1 cellular context compared by ENCODE assay signal in genomic region chr22:37563153-37564081, GRCh38.
TF ChIP-seq lines count a peak whose summit lies in the region.

No MANE protein-coding gene starts in this region.

TF ChIP-seq in HepG2, 621 proteins besides CTCF, POLR2A, EP300 and RAD21 (continues in another document):
- TF ChIP-seq AKAP8 (CRISPR knock-in tag; IDR thresholded peaks at IDR 0.05) (no peak; the same call in 1 of the 2 replicates), ZNF530 (CRISPR knock-in tag; IDR thresholded peaks at IDR 0.05; ENCODE audit: low read depth) (no peak), ZNF224 (CRISPR knock-in tag; IDR thresholded peaks at IDR 0.05) (no peak), TFDP2 (CRISPR knock-in tag; IDR thresholded peaks at IDR 0.05) (peak; percentile 34; the same call in 1 of the 2 replicates), SMAD9 (CRISPR knock-in tag; IDR thresholded peaks at IDR 0.05) (no peak), ZNF589 (CRISPR knock-in tag; conservative IDR thresholded peaks at IDR 0.05) (no peak), NFE2 (CRISPR knock-in tag; IDR thresholded peaks at IDR 0.05) (no peak), ZNF557 (CRISPR knock-in tag; IDR thresholded peaks at IDR 0.05) (no peak), MYPOP (CRISPR knock-in tag; IDR thresholded peaks at IDR 0.05) (0 out of 2 replicates have a peak, but pooled peaks have one; percentile 20), PRMT3 (CRISPR knock-in tag; IDR thresholded peaks at IDR 0.05; ENCODE audit: borderline replicate concordance, low read depth) (no peak), LCORL (IDR thresholded peaks at IDR 0.05) (no peak), LCORL (CRISPR knock-in tag; IDR thresholded peaks at IDR 0.05) (peak; percentile 65; the same call in 1 of the 2 replicates), ZNF879 (CRISPR knock-in tag; IDR thresholded peaks at IDR 0.05) (no peak), ZNF558 (CRISPR knock-in tag; IDR thresholded peaks at IDR 0.05; ENCODE audit: borderline replicate concordance) (no peak), SRSF9 (IDR thresholded peaks at IDR 0.05; ENCODE audit: borderline replicate concordance, insufficient read depth, low read depth, low read length, poor library complexity, severe bottlenecking) (no peak), ZNF7 (CRISPR knock-in tag; IDR thresholded peaks at IDR 0.05) (no peak), ZNF460 (CRISPR knock-in tag; IDR thresholded peaks at IDR 0.05; ENCODE audit: borderline replicate concordance) (no peak), PPARG (CRISPR knock-in tag; conservative IDR thresholded peaks at IDR 0.05) (0 out of 2 replicates have a peak, but pooled peaks have one; percentile 23), ZMYM4 (CRISPR knock-in tag; IDR thresholded peaks at IDR 0.05) (no peak), SETDB1 (CRISPR knock-in tag; IDR thresholded peaks at IDR 0.05; ENCODE audit: borderline replicate concordance) (no peak), ZSCAN25 (CRISPR knock-in tag; IDR thresholded peaks at IDR 0.05) (peak; percentile 66; the same call in 1 of the 2 replicates), CREB3 (CRISPR knock-in tag; IDR thresholded peaks at IDR 0.05) (no peak), PLSCR1 (CRISPR knock-in tag; IDR thresholded peaks at IDR 0.05; ENCODE audit: borderline replicate concordance) (no peak), CREM (IDR thresholded peaks at IDR 0.05) (peak; percentile 74), CREM (CRISPR knock-in tag; IDR thresholded peaks at IDR 0.05) (no peak), ZNF484 (CRISPR knock-in tag; IDR thresholded peaks at IDR 0.05; ENCODE audit: borderline replicate concordance, low read depth) (no peak), ZNF251 (CRISPR knock-in tag; IDR thresholded peaks at IDR 0.05) (no peak), DPF2 (CRISPR knock-in tag; IDR thresholded peaks at IDR 0.05; ENCODE audit: borderline replicate concordance, low read depth) (0 out of 2 replicates have a peak, but pooled peaks have one; percentile 43), SMAD3 (CRISPR knock-in tag; IDR thresholded peaks at IDR 0.05) (peak; percentile 11; the same call in 1 of the 2 replicates), ARID2 (CRISPR knock-in tag; IDR thresholded peaks at IDR 0.05; ENCODE audit: borderline replicate concordance) (no peak), ZBTB20 (CRISPR knock-in tag; IDR thresholded peaks at IDR 0.05; ENCODE audit: borderline replicate concordance, low read depth) (0 out of 2 replicates have a peak, but pooled peaks have one; percentile 35), ZNF678 (CRISPR knock-in tag; IDR thresholded peaks at IDR 0.05) (no peak), ZFP91 (CRISPR knock-in tag; IDR thresholded peaks at IDR 0.05; ENCODE audit: borderline replicate concordance) (peak; percentile 25; the same call in 1 of the 2 replicates), ETV6 (CRISPR knock-in tag; conservative IDR thresholded peaks at IDR 0.05) (no peak), ZNF770 (CRISPR knock-in tag; IDR thresholded peaks at IDR 0.05) (peak; percentile 77), ZNF777 (CRISPR knock-in tag; IDR thresholded peaks at IDR 0.05) (no peak), NR0B2 (CRISPR knock-in tag; IDR thresholded peaks at IDR 0.05) (no peak), ZSCAN22 (CRISPR knock-in tag; IDR thresholded peaks at IDR 0.05) (no peak), ZNF644 (CRISPR knock-in tag; IDR thresholded peaks at IDR 0.05; ENCODE audit: low read depth) (0 out of 2 replicates have a peak, but pooled peaks have one; percentile 18)
- TF ChIP-seq, protein P1, sequence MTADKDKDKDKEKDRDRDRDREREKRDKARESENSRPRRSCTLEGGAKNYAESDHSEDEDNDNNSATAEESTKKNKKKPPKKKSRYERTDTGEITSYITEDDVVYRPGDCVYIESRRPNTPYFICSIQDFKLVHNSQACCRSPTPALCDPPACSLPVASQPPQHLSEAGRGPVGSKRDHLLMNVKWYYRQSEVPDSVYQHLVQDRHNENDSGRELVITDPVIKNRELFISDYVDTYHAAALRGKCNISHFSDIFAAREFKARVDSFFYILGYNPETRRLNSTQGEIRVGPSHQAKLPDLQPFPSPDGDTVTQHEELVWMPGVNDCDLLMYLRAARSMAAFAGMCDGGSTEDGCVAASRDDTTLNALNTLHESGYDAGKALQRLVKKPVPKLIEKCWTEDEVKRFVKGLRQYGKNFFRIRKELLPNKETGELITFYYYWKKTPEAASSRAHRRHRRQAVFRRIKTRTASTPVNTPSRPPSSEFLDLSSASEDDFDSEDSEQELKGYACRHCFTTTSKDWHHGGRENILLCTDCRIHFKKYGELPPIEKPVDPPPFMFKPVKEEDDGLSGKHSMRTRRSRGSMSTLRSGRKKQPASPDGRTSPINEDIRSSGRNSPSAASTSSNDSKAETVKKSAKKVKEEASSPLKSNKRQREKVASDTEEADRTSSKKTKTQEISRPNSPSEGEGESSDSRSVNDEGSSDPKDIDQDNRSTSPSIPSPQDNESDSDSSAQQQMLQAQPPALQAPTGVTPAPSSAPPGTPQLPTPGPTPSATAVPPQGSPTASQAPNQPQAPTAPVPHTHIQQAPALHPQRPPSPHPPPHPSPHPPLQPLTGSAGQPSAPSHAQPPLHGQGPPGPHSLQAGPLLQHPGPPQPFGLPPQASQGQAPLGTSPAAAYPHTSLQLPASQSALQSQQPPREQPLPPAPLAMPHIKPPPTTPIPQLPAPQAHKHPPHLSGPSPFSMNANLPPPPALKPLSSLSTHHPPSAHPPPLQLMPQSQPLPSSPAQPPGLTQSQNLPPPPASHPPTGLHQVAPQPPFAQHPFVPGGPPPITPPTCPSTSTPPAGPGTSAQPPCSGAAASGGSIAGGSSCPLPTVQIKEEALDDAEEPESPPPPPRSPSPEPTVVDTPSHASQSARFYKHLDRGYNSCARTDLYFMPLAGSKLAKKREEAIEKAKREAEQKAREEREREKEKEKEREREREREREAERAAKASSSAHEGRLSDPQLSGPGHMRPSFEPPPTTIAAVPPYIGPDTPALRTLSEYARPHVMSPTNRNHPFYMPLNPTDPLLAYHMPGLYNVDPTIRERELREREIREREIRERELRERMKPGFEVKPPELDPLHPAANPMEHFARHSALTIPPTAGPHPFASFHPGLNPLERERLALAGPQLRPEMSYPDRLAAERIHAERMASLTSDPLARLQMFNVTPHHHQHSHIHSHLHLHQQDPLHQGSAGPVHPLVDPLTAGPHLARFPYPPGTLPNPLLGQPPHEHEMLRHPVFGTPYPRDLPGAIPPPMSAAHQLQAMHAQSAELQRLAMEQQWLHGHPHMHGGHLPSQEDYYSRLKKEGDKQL (CRISPR knock-in tag; IDR thresholded peaks at IDR 0.05; ENCODE audit: low read depth): no peak
- TF ChIP-seq, protein P2, sequence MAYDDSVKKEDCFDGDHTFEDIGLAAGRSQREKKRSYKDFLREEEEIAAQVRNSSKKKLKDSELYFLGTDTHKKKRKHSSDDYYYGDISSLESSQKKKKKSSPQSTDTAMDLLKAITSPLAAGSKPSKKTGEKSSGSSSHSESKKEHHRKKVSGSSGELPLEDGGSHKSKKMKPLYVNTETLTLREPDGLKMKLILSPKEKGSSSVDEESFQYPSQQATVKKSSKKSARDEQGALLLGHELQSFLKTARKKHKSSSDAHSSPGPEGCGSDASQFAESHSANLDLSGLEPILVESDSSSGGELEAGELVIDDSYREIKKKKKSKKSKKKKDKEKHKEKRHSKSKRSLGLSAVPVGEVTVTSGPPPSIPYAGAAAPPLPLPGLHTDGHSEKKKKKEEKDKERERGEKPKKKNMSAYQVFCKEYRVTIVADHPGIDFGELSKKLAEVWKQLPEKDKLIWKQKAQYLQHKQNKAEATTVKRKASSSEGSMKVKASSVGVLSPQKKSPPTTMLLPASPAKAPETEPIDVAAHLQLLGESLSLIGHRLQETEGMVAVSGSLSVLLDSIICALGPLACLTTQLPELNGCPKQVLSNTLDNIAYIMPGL (CRISPR knock-in tag; IDR thresholded peaks at IDR 0.05; ENCODE audit: borderline replicate concordance in 1 of 2, low read depth in 1 of 2): peak in 1 of 2 experiments; percentile 32; a peak in 2 of 4 replicates
- TF ChIP-seq, protein P3, sequence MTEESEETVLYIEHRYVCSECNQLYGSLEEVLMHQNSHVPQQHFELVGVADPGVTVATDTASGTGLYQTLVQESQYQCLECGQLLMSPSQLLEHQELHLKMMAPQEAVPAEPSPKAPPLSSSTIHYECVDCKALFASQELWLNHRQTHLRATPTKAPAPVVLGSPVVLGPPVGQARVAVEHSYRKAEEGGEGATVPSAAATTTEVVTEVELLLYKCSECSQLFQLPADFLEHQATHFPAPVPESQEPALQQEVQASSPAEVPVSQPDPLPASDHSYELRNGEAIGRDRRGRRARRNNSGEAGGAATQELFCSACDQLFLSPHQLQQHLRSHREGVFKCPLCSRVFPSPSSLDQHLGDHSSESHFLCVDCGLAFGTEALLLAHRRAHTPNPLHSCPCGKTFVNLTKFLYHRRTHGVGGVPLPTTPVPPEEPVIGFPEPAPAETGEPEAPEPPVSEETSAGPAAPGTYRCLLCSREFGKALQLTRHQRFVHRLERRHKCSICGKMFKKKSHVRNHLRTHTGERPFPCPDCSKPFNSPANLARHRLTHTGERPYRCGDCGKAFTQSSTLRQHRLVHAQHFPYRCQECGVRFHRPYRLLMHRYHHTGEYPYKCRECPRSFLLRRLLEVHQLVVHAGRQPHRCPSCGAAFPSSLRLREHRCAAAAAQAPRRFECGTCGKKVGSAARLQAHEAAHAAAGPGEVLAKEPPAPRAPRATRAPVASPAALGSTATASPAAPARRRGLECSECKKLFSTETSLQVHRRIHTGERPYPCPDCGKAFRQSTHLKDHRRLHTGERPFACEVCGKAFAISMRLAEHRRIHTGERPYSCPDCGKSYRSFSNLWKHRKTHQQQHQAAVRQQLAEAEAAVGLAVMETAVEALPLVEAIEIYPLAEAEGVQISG (CRISPR knock-in tag; IDR thresholded peaks at IDR 0.05): no peak
